10 cellular contexts compared by ENCODE assay signal in genomic region chr3:141680620-141681389, GRCh38. TPM values are rescaled to one million over a fixed set of nuclear protein-coding genes. Genes with fewer than 3 reads are reported as not detected.
DNase-seq lines count a peak whose midpoint lies in the region; ATAC-seq and TF ChIP-seq lines count a peak whose summit lies in the region.
"Had no signal": no experiment of that assay in that cellular context is flagged by ENCODE, and none has a peak within 500 bp of the region (broad histone marks: within the 10 kb centered on the region; RNA-seq: fewer than 3 reads in every experiment).

No MANE protein-coding gene starts in this region.

- H3K4me1 Mint-ChIP-seq in endothelial cell (ENCODE audit: unreplicated experiment): peaks cover 40% of the 10 kb centered on the region
- H3K4me1 Mint-ChIP-seq in nephron progenitor cell: no peaks in the 10 kb centered on the region

- intact Hi-C loops in ovary (cut with DNase I): no loop called here

- TF ChIP-seq EP300 in ovary (IDR thresholded peaks at IDR 0.05): no peak

- DNase-seq in NCI-H345 (lab: John Stamatoyannopoulos, UW): peak; percentile 17
- no peak for DNase-seq in NCI-H345 treated with DMSO at 0.1 percent for 48 hours (lab: John Stamatoyannopoulos, UW; ENCODE audit: unreplicated experiment)
- peak; percentile 5 for DNase-seq in NCI-H510A (lab: John Stamatoyannopoulos, UW)
- no peak for DNase-seq in endothelial cell (ENCODE audit: low spot score)
- DNase-seq in skeletal muscle cell (ENCODE audit: low read depth): peak; percentile 23
- no peak for DNase-seq in ovary
- DNase-seq in nephron progenitor cell: no peak
- DNase-seq: activated naive CD4-positive, alpha-beta T cell; NCI-H524 treated with DMSO at 0.1 percent for 48 hours had no signal

- no peaks in the 10 kb centered on the region for H3K4me1 ChIP-seq in ovary (ENCODE audit: insufficient read depth)

- 65 to 79% (median 76%) methylated on average over 2 of the region's 2 CpGs for WGBS in ovary, 3 donors

- no peak overlapping the region for H3K4me3 ChIP-seq in skeletal muscle cell (ENCODE audit: low read depth, low read length)
- no peak overlapping the region for H3K4me3 ChIP-seq in ovary

- no peak for TF ChIP-seq POLR2A in ovary (IDR thresholded peaks at IDR 0.05)

- H3K9me3 ChIP-seq in ovary: no peaks in the 10 kb centered on the region

- H3K27me3 Mint-ChIP-seq in endothelial cell (ENCODE audit: unreplicated experiment) (peaks cover 8% of the 10 kb centered on the region), nephron progenitor cell (ENCODE audit: low read depth, poor library complexity) (no peaks in the 10 kb centered on the region)

- H3K27ac ChIP-seq in ovary: no peak overlapping the region

- H3K4me3 Mint-ChIP-seq in endothelial cell (ENCODE audit: unreplicated experiment) (no peak overlapping the region), nephron progenitor cell (no peak overlapping the region)

- no peaks in the 10 kb centered on the region for H3K27me3 ChIP-seq in ovary

- no peak for ATAC-seq in HG02981 (IDR thresholded peaks at IDR 0.05; ENCODE audit: unreplicated experiment)

- H3K27ac Mint-ChIP-seq in endothelial cell (ENCODE audit: unreplicated experiment): peak overlapping the region; percentile 44
- H3K27ac Mint-ChIP-seq in nephron progenitor cell: no peak overlapping the region

- no peaks in the 10 kb centered on the region for H3K36me3 ChIP-seq in ovary

- H3K9me3 Mint-ChIP-seq in endothelial cell (ENCODE audit: unreplicated experiment) (no peaks in the 10 kb centered on the region), nephron progenitor cell (peaks cover 11% of the 10 kb centered on the region)

- TF ChIP-seq CTCF in endothelial cell (IDR thresholded peaks at IDR 0.05; ENCODE audit: unreplicated experiment) (no peak), ovary (IDR thresholded peaks at IDR 0.05) (no peak), nephron progenitor cell (IDR thresholded peaks at IDR 0.05) (no peak)

- H3K36me3 Mint-ChIP-seq in endothelial cell (ENCODE audit: low read depth, unreplicated experiment) (no peaks in the 10 kb centered on the region), nephron progenitor cell (ENCODE audit: low read depth) (no peaks in the 10 kb centered on the region)

RNA-seq across cellular contexts. Expression of gene RNF7, which starts 57.3 kb away (rescaled TPM):
- total RNA-seq in endothelial cell (ENCODE audit: unreplicated experiment) (184 TPM), ovary (10 to 100 TPM; 70.2 to 88.9 (median 78.5) TPM)
- polyA plus RNA-seq in ovary: 100 to 1,000 TPM in 1 of 2 donors, 10 to 100 TPM in 1; 90.9 to 100 TPM

Comparison
In these comparisons a context has a peak if more than half of its experiments do, and no peak if none do; other contexts are left out.
1. DNase-seq: peak in NCI-H345 (single experiment), NCI-H510A (single experiment) and skeletal muscle cell (single experiment); none in NCI-H345 treated with DMSO at 0.1 percent for 48 hours (single experiment), endothelial cell (single experiment), ovary (0 of 5) and nephron progenitor cell (single experiment).